In genomic region chr1:12456979-12457378, GRCh38 we compare ENCODE assay signal across 14 cellular contexts.
DNase-seq lines count a peak whose midpoint lies in the region; ATAC-seq and TF ChIP-seq lines count a peak whose summit lies in the region.
"Had no signal": no experiment of that assay in that cellular context is flagged by ENCODE, and none has a peak within 500 bp of the region (broad histone marks: within the 10 kb centered on the region; RNA-seq: fewer than 3 reads in every experiment).

No MANE protein-coding gene starts in this region.

- no peak for ATAC-seq in stimulated activated naive CD8-positive, alpha-beta T cell treated with anti-CD3 and anti-CD28 coated beads, Interleukin-15, amount 100 ng/mL, for 72 hours
- no peak for ATAC-seq in HG02642 (IDR thresholded peaks at IDR 0.05; ENCODE audit: poor library complexity, unreplicated experiment)
- ATAC-seq: activated CD4-positive, alpha-beta T cell treated with anti-CD3 and anti-CD28 coated beads for 36 hours had no signal

- H3K27me3 Mint-ChIP-seq in stimulated activated naive CD8-positive, alpha-beta T cell treated with anti-CD3 and anti-CD28 coated beads, Interleukin-15, Interleukin-2, amounts not matched to agents 100 ng/mL and 50 ng/mL, for 24 hours: no peaks in the 10 kb centered on the region
- H3K27me3 Mint-ChIP-seq in stimulated activated naive CD8-positive, alpha-beta T cell treated with anti-CD3 and anti-CD28 coated beads, Interleukin-15, amount 100 ng/mL, for 72 hours: no peaks in the 10 kb centered on the region

- no peak overlapping the region for H3K4me3 Mint-ChIP-seq in stimulated activated naive CD8-positive, alpha-beta T cell treated with anti-CD3 and anti-CD28 coated beads, Interleukin-15, Interleukin-2, amounts not matched to agents 100 ng/mL and 50 ng/mL, for 24 hours
- peak overlapping the region in 1 of 2 donors; percentile 70 for H3K4me3 Mint-ChIP-seq in stimulated activated naive CD8-positive, alpha-beta T cell treated with anti-CD3 and anti-CD28 coated beads, Interleukin-15, amount 100 ng/mL, for 72 hours
- H3K4me3 Mint-ChIP-seq: activated CD4-positive, alpha-beta T cell treated with anti-CD3 and anti-CD28 coated beads for 36 hours; activated naive CD4-positive, alpha-beta T cell treated with anti-CD3 and anti-CD28 coated beads, Interleukin-2, amount 10 ng/mL, durations not matched to agents 7 days and 5 days had no signal

- H3K36me3 Mint-ChIP-seq in stimulated activated naive CD8-positive, alpha-beta T cell treated with anti-CD3 and anti-CD28 coated beads, Interleukin-15, Interleukin-2, amounts not matched to agents 100 ng/mL and 50 ng/mL, for 24 hours (ENCODE audit: low read depth): peaks cover 76% of the 10 kb centered on the region

- H3K36me3 ChIP-seq in muscle layer of duodenum (ENCODE audit: control insufficient read depth in 1 of 2, insufficient read depth in 2 of 2, low read length in 2 of 2): peaks cover 0 to 6% of the 10 kb centered on the region in 2 donors

- peaks cover 25 to 48% of the 10 kb centered on the region in 2 donors for H3K4me1 ChIP-seq in muscle layer of duodenum (ENCODE audit: control insufficient read depth in 1 of 2, insufficient read depth in 2 of 2, low read length in 2 of 2)

- no peaks in the 10 kb centered on the region for H3K9me3 Mint-ChIP-seq in stimulated activated naive CD8-positive, alpha-beta T cell treated with anti-CD3 and anti-CD28 coated beads, Interleukin-15, Interleukin-2, amounts not matched to agents 100 ng/mL and 50 ng/mL, for 24 hours
- H3K9me3 Mint-ChIP-seq in stimulated activated naive CD8-positive, alpha-beta T cell treated with anti-CD3 and anti-CD28 coated beads, Interleukin-15, amount 100 ng/mL, for 72 hours: no peaks in the 10 kb centered on the region
- H3K9me3 Mint-ChIP-seq: activated naive CD4-positive, alpha-beta T cell treated with anti-CD3 and anti-CD28 coated beads, Interleukin-2, amount 10 ng/mL, durations not matched to agents 7 days and 5 days had no signal

- peak overlapping the region; percentile 62 for H3K27ac ChIP-seq in muscle layer of duodenum (ENCODE audit: low read length)
- H3K27ac ChIP-seq: epithelial cell of prostate had no signal

- in situ Hi-C loops in astrocyte of the cerebellum (cut with HindIII; ENCODE audit: low sequenced_read_pairs): no loop called here

- TF ChIP-seq CTCF in astrocyte of the cerebellum (IDR thresholded peaks at IDR 0.05; ENCODE audit: low read depth, low read length, missing control alignments): no peak

- DNase-seq in stimulated activated naive CD8-positive, alpha-beta T cell treated with anti-CD3 and anti-CD28 coated beads, Interleukin-15, amount 100 ng/mL, for 72 hours: no peak
- DNase-seq in astrocyte of the cerebellum (ENCODE audit: low read depth) (peak; percentile 85), NAMALWA (ENCODE audit: low spot score) (no peak), cerebellar nuclear complex (lab: John Stamatoyannopoulos, UW) (no peak), NCI-H2081 treated with DMSO at 0.1 percent for 48 hours (lab: John Stamatoyannopoulos, UW) (no peak)
- DNase-seq: activated CD4-positive, alpha-beta T cell treated with anti-CD3 and anti-CD28 coated beads for 36 hours; activated naive CD4-positive, alpha-beta T cell treated with anti-CD3 and anti-CD28 coated beads, Interleukin-2, amount 10 ng/mL, durations not matched to agents 7 days and 5 days; NCI-H2171; retina; Right ventricle myocardium superior had no signal

- peak overlapping the region; percentile 65 for H3K27ac Mint-ChIP-seq in stimulated activated naive CD8-positive, alpha-beta T cell treated with anti-CD3 and anti-CD28 coated beads, Interleukin-15, Interleukin-2, amounts not matched to agents 100 ng/mL and 50 ng/mL, for 24 hours
- H3K27ac Mint-ChIP-seq in stimulated activated naive CD8-positive, alpha-beta T cell treated with anti-CD3 and anti-CD28 coated beads, Interleukin-15, amount 100 ng/mL, for 72 hours: peak overlapping the region in 1 of 2 donors; percentile 94
- H3K27ac Mint-ChIP-seq: activated CD4-positive, alpha-beta T cell treated with anti-CD3 and anti-CD28 coated beads for 36 hours; activated naive CD4-positive, alpha-beta T cell treated with anti-CD3 and anti-CD28 coated beads, Interleukin-2, amount 10 ng/mL, durations not matched to agents 7 days and 5 days had no signal

- H3K27me3 ChIP-seq in muscle layer of duodenum (ENCODE audit: low read depth, low read length): no peaks in the 10 kb centered on the region

- H3K4me3 ChIP-seq in astrocyte of the cerebellum (ENCODE audit: low read depth, low read length) (no peak overlapping the region), muscle layer of duodenum (ENCODE audit: low read depth in 1 of 2, low read length in 2 of 2) (no peak overlapping the region)

- no peaks in the 10 kb centered on the region for H3K9me3 ChIP-seq in muscle layer of duodenum (ENCODE audit: control insufficient read depth in 1 of 2, low read length in 2 of 2)

- H3K4me1 Mint-ChIP-seq in stimulated activated naive CD8-positive, alpha-beta T cell treated with anti-CD3 and anti-CD28 coated beads, Interleukin-15, Interleukin-2, amounts not matched to agents 100 ng/mL and 50 ng/mL, for 24 hours (ENCODE audit: low read depth): peaks cover 82% of the 10 kb centered on the region
- peaks cover 95% of the 10 kb centered on the region for H3K4me1 Mint-ChIP-seq in stimulated activated naive CD8-positive, alpha-beta T cell treated with anti-CD3 and anti-CD28 coated beads, Interleukin-15, amount 100 ng/mL, for 72 hours
